Comparison of ENCODE assay signal across 1 cellular context in genomic region chr3:170301404-170301803, GRCh38.
A peak's percentile ranks its signal among the peaks of the same experiment; 100 is the strongest.
TF ChIP-seq lines count a peak whose summit lies in the region.

No MANE protein-coding gene starts in this region.

TF ChIP-seq in GM12878, 131 proteins besides CTCF, POLR2A, EP300 and RAD21:
- 0 out of 2 replicates have a peak, but pooled peaks have one; percentile 8 for TF ChIP-seq CREB1 (IDR thresholded peaks at IDR 0.05; ENCODE audit: low read depth)
- TF ChIP-seq MTA3 (IDR thresholded peaks at IDR 0.05; ENCODE audit: borderline replicate concordance, low read length): no peak
- no peak for TF ChIP-seq HCFC1 (IDR thresholded peaks at IDR 0.05; ENCODE audit: low read length)
- TF ChIP-seq RUNX3 (IDR thresholded peaks at IDR 0.05; ENCODE audit: low read length): peak; percentile 9; the same call in 1 of the 2 replicates
- peak; percentile 69 for TF ChIP-seq JUNB (IDR thresholded peaks at IDR 0.05)
- TF ChIP-seq ETV6 (conservative IDR thresholded peaks at IDR 0.05 in 1 of 2, IDR thresholded peaks at IDR 0.05 in 1 of 2; ENCODE audit: borderline replicate concordance in 1 of 2, low read depth in 1 of 2): peak in 1 of 2 experiments; percentile 45; a peak in 1 of 4 replicates
- TF ChIP-seq JUND (IDR thresholded peaks at IDR 0.05; ENCODE audit: low read depth, low read length): no peak
- TF ChIP-seq NFIC (IDR thresholded peaks at IDR 0.05; ENCODE audit: low read depth, low read length): peak; percentile 46; the same call in 1 of the 2 replicates
- peak; percentile 74 for TF ChIP-seq CREM (IDR thresholded peaks at IDR 0.05; ENCODE audit: low read depth)
- TF ChIP-seq SPI1 (IDR thresholded peaks at IDR 0.05; ENCODE audit: borderline replicate concordance, insufficient read depth, low read depth, low read length): peak; percentile 27; the same call in 1 of the 2 replicates
TF ChIP-seq in GM12878: peak in this region for 7.
